ENCODE assay signal across 14 cellular contexts in genomic region chr2:32847734-32848133, GRCh38.
"Had no signal": no experiment of that assay in that cellular context is flagged by ENCODE, and none has a peak within 500 bp of the region (broad histone marks: within the 10 kb centered on the region; RNA-seq: fewer than 3 reads in every experiment).

No MANE protein-coding gene starts in this region.

- H3K27me3 ChIP-seq: dorsolateral prefrontal cortex had no signal

- FAIRE-seq: kidney, small intestine had no signal

- H3K36me3 Mint-ChIP-seq: naive thymus-derived CD4-positive, alpha-beta T cell had no signal

- ATAC-seq: esophagus mucosa; naive thymus-derived CD4-positive, alpha-beta T cell; right cardiac atrium had no signal

- H3K27ac Mint-ChIP-seq: naive thymus-derived CD4-positive, alpha-beta T cell had no signal

- H3K4me3 ChIP-seq: coronary artery, dorsolateral prefrontal cortex had no signal

- H3K27ac ChIP-seq: coronary artery, dorsolateral prefrontal cortex had no signal

- DNase-seq: central memory CD4-positive, alpha-beta T cell; dorsolateral prefrontal cortex; effector CD8-positive, alpha-beta T cell; kidney; mesendoderm; naive thymus-derived CD4-positive, alpha-beta T cell; posterior cingulate gyrus; right cardiac atrium; small intestine; stimulated activated CD4-positive, alpha-beta T cell treated with anti-CD3 and anti-CD28 coated beads, Interleukin-12 subunit alpha, Interleukin-12 subunit beta, amount 100 ng/mL, for 4 hours; stimulated activated naive CD4-positive, alpha-beta T cell treated with Interleukin-2 at 50 U/mL for 16 hours; trophoblast cell had no signal

- H3K4me1 Mint-ChIP-seq: naive thymus-derived CD4-positive, alpha-beta T cell had no signal

- H3K4me3 Mint-ChIP-seq: naive thymus-derived CD4-positive, alpha-beta T cell had no signal
